26 cellular contexts compared by ENCODE assay signal in genomic region chr6:3949531-3949930, GRCh38.
"Had no signal": no experiment of that assay in that cellular context is flagged by ENCODE, and none has a peak within 500 bp of the region (broad histone marks: within the 10 kb centered on the region; RNA-seq: fewer than 3 reads in every experiment).

No MANE protein-coding gene starts in this region.

- H3K27ac ChIP-seq: neutrophil, pancreas, prostate gland, right lobe of liver, sigmoid colon, suprapubic skin, testis, tibial artery, transverse colon, upper lobe of right lung, uterus had no signal

- H3K27me3 ChIP-seq: pancreas, right lobe of liver, sigmoid colon, testis, tibial artery, upper lobe of right lung, uterus had no signal

- ATAC-seq: naive thymus-derived CD8-positive, alpha-beta T cell; natural killer cell treated with Interleukin-12 subunit alpha and Interleukin-12 subunit beta and Interleukin-15 and Interleukin-18, amount 100 ng/mL, for 72 hours; pancreas; right cardiac atrium; stimulated activated effector memory CD8-positive, alpha-beta T cell treated with anti-CD3 and anti-CD28 coated beads, Interleukin-12 subunit alpha, Interleukin-12 subunit beta, amount 100 ng/mL, for 72 hours; stimulated activated naive CD8-positive, alpha-beta T cell treated with anti-CD3 and anti-CD28 coated beads, Interleukin-15, amount 100 ng/mL, for 72 hours; stimulated activated naive CD8-positive, alpha-beta T cell treated with anti-CD3 and anti-CD28 coated beads, Interleukin-15, Interleukin-2, amounts not matched to agents 100 U/mL and 50 U/mL, for 24 hours; upper lobe of right lung had no signal

- H3K4me1 ChIP-seq: pancreas, prostate gland, right lobe of liver, suprapubic skin, testis, transverse colon, upper lobe of right lung, uterus had no signal

- DNase-seq: naive thymus-derived CD8-positive, alpha-beta T cell; nephron progenitor cell; nucleus accumbens; pancreas; right cardiac atrium; right lobe of liver; sigmoid colon; small intestine; stimulated activated CD4-positive, alpha-beta T cell treated with anti-CD3 and anti-CD28 coated beads, Interleukin-15, amount 100 ng/mL, for 24 hours; stimulated activated CD4-positive, alpha-beta T cell treated with anti-CD3 and anti-CD28 coated beads, Interleukin-2, amount 100 ng/mL, for 24 hours; stimulated activated CD4-positive, alpha-beta T cell treated with anti-CD3 and anti-CD28 coated beads, Interleukin-2, amount 100 ng/mL, for 48 hours; stimulated activated CD4-positive, alpha-beta T cell treated with anti-CD3 and anti-CD28 coated beads, Interleukin-4, amount 100 ng/mL, for 24 hours; stimulated activated naive CD4-positive, alpha-beta T cell; stimulated activated naive CD8-positive, alpha-beta T cell treated with anti-CD3 and anti-CD28 coated beads, Interleukin-15, amount 100 ng/mL, for 72 hours; stimulated activated naive CD8-positive, alpha-beta T cell treated with anti-CD3 and anti-CD28 coated beads, Interleukin-15, Interleukin-2, amounts not matched to agents 100 U/mL and 50 U/mL, for 24 hours; substantia nigra; testis; tibial artery; transverse colon; upper lobe of right lung; uterus had no signal

- H3K36me3 ChIP-seq: neutrophil, pancreas, prostate gland, right lobe of liver, sigmoid colon, suprapubic skin, tibial artery, transverse colon, upper lobe of right lung, uterus had no signal

- FAIRE-seq: pancreas, small intestine had no signal

- H3K9me3 ChIP-seq: neutrophil, pancreas, prostate gland, right lobe of liver, sigmoid colon, testis, tibial artery, transverse colon, upper lobe of right lung, uterus had no signal

- H3K4me3 ChIP-seq: pancreas, prostate gland, right lobe of liver, sigmoid colon, suprapubic skin, testis, tibial artery, transverse colon, upper lobe of right lung, uterus had no signal
